18 cellular contexts compared by ENCODE assay signal in genomic region chr22:30646518-30647160, GRCh38. TPM values are rescaled to one million over a fixed set of nuclear protein-coding genes. Genes with fewer than 3 reads are reported as not detected.
A peak's percentile ranks its signal among the peaks of the same experiment; 100 is the strongest.
DNase-seq lines count a peak whose midpoint lies in the region; ATAC-seq and TF ChIP-seq lines count a peak whose summit lies in the region.
"Had no signal": no experiment of that assay in that cellular context is flagged by ENCODE, and none has a peak within 500 bp of the region (broad histone marks: within the 10 kb centered on the region; RNA-seq: fewer than 3 reads in every experiment).

No MANE protein-coding gene starts in this region.

- no peaks in the 10 kb centered on the region for H3K27me3 ChIP-seq in IMR-90 (ENCODE audit: control insufficient read depth, insufficient read depth, low read length)
- no peaks in the 10 kb centered on the region for H3K27me3 ChIP-seq in endodermal cell (ENCODE audit: control insufficient read depth, insufficient read depth, low read length, poor library complexity, severe bottlenecking)
- H3K27me3 ChIP-seq in neuronal stem cell (ENCODE audit: control insufficient read depth in 3 of 3, insufficient read depth in 3 of 3, low read depth in 1 of 3, low read length in 3 of 3): no peaks in the 10 kb centered on the region
- H3K27me3 ChIP-seq: BE2C had no signal

- CTCF ChIA-PET in IMR-90 (lab: Yijun Ruan, JAX): interaction anchor here (1.0 kb wide), 1 partner anchor 12 kb away, joined by 4 read pairs; no protein-coding TSS in a partner anchor

- no peaks in the 10 kb centered on the region for H3K9me3 ChIP-seq in IMR-90 (ENCODE audit: control insufficient read depth, insufficient read depth, low read length)
- no peaks in the 10 kb centered on the region for H3K9me3 ChIP-seq in endodermal cell (ENCODE audit: control insufficient read depth, low read length)
- no peaks in the 10 kb centered on the region for H3K9me3 ChIP-seq in neuronal stem cell (replicated peaks in 1 of 2; ENCODE audit: control insufficient read depth in 2 of 2, insufficient read depth in 1 of 2, low read depth in 1 of 2, low read length in 2 of 2)
- H3K9me3 ChIP-seq: A549, BE2C, HAP-1 had no signal

- ATAC-seq in IMR-90 (ENCODE audit: low read depth): no peak
- ATAC-seq: A549; CD8-positive, alpha-beta T cell; GM23338 had no signal

- H4K8ac ChIP-seq in IMR-90 (ENCODE audit: low read depth in 2 of 2, low read length in 2 of 2): no peak overlapping the region
- no peak overlapping the region for H4K8ac ChIP-seq in neuronal stem cell (ENCODE audit: low read depth, low read length)

- H3K27ac Mint-ChIP-seq in endodermal cell: no peak overlapping the region
- H3K27ac Mint-ChIP-seq: CD8-positive, alpha-beta T cell; GM23338; HFFc6; IgD-negative memory B cell had no signal

- H2AFZ ChIP-seq in IMR-90 (replicated peaks; ENCODE audit: low read length, poor library complexity) (no peak overlapping the region), neuronal stem cell (ENCODE audit: low read length) (no peak overlapping the region)
- H2AFZ ChIP-seq: GM23338 had no signal

- H4K91ac ChIP-seq in IMR-90 (ENCODE audit: insufficient read depth, low read depth, low read length) (no peak overlapping the region), neuronal stem cell (ENCODE audit: low read depth, low read length, poor library complexity) (no peak overlapping the region)

- H3K9ac ChIP-seq in IMR-90 (ENCODE audit: low read depth, low read length) (no peak overlapping the region), endodermal cell (ENCODE audit: extremely low read depth, low read length, poor library complexity, severe bottlenecking) (no peak overlapping the region), neuronal stem cell (ENCODE audit: low read depth, low read length, poor library complexity) (peak overlapping the region; percentile 72)

- intact Hi-C loops in IMR-90 (cut with micrococcal nuclease): no loop called here

- no peak overlapping the region for H2BK12ac ChIP-seq in neuronal stem cell (ENCODE audit: low read length)

- peaks cover 23% of the 10 kb centered on the region for H3K9me1 ChIP-seq in IMR-90 (ENCODE audit: insufficient read depth, low read length)

- H3K23ac ChIP-seq in IMR-90 (ENCODE audit: low read depth, low read length) (no peak overlapping the region), neuronal stem cell (ENCODE audit: low read depth, low read length, poor library complexity) (peak overlapping the region; percentile 67)

- peaks cover 14% of the 10 kb centered on the region for H3K4me1 ChIP-seq in IMR-90 (ENCODE audit: control insufficient read depth, insufficient read depth, low read length)
- peaks cover 5% of the 10 kb centered on the region for H3K4me1 ChIP-seq in endodermal cell (ENCODE audit: control insufficient read depth, insufficient read depth, low read length)
- no peaks in the 10 kb centered on the region for H3K4me1 ChIP-seq in neuronal stem cell (ENCODE audit: control insufficient read depth in 2 of 2, insufficient read depth in 1 of 2, low read depth in 1 of 2, low read length in 2 of 2)
- H3K4me1 ChIP-seq: A549, BE2C had no signal

- no peak for TF ChIP-seq RAD21 in IMR-90 (IDR thresholded peaks at IDR 0.05; ENCODE audit: low read length)

- H3K79me1 ChIP-seq in IMR-90 (ENCODE audit: low read depth in 1 of 2, low read length in 2 of 2): peaks cover 7 to 42% of the 10 kb centered on the region in 2 experiments; a peak in 3 of 4 replicates
- no peaks in the 10 kb centered on the region for H3K79me1 ChIP-seq in neuronal stem cell (ENCODE audit: low read depth, low read length)

- H3K36me3 ChIP-seq in IMR-90 (ENCODE audit: control insufficient read depth, insufficient read depth, low read length) (no peaks in the 10 kb centered on the region), endodermal cell (ENCODE audit: control insufficient read depth, insufficient read depth, low read length) (no peaks in the 10 kb centered on the region), neuronal stem cell (replicated peaks in 1 of 2; ENCODE audit: control insufficient read depth in 2 of 2, insufficient read depth in 2 of 2, low read length in 2 of 2) (no peaks in the 10 kb centered on the region)
- H3K36me3 ChIP-seq: BE2C, HAP-1 had no signal

- H3K4me2 ChIP-seq in IMR-90 (ENCODE audit: low read depth, low read length) (no peak overlapping the region), neuronal stem cell (ENCODE audit: insufficient read depth, low read length, poor library complexity, severe bottlenecking) (no peak overlapping the region)
- H3K4me2 ChIP-seq: A549, GM23338 had no signal

- no peaks in the 10 kb centered on the region for H3K36me3 Mint-ChIP-seq in endodermal cell (ENCODE audit: low read depth)
- H3K36me3 Mint-ChIP-seq: IgD-negative memory B cell had no signal

- H3K18ac ChIP-seq in IMR-90 (ENCODE audit: low read depth, low read length) (no peak overlapping the region), neuronal stem cell (ENCODE audit: low read length) (peak overlapping the region; percentile 87)

- H2AK9ac ChIP-seq in IMR-90 (replicated peaks; ENCODE audit: low read depth, low read length, poor library complexity): peak overlapping the region; percentile 78

- no TSS peak for BruUV-seq in IMR-90 (replicated peaks; lab: Mats Ljungman, UMichigan)

- WGBS in IMR-90 (ENCODE audit: extremely low coverage in 2 of 2, insufficient read length in 1 of 2), 2 experiments: 94% methylated on average over 12 of the region's 25 CpGs; no CpG with 5 or more reads in 1 of the 2 experiments
- 93 to 95% methylated on average over 15 to 25 of the region's 25 CpGs for WGBS in endodermal cell (ENCODE audit: insufficient coverage in 1 of 2, insufficient read length in 1 of 2), 2 experiments
- no CpG with 5 or more reads among the region's 25 CpGs for WGBS in neuronal stem cell (ENCODE audit: extremely low coverage in 2 of 2, insufficient read length in 2 of 2, insufficient replicate concordance in 1 of 2), 2 donors

- H2BK5ac ChIP-seq in IMR-90 (ENCODE audit: low read depth, low read length, poor library complexity, severe bottlenecking) (no peak overlapping the region), neuronal stem cell (ENCODE audit: low read length) (no peak overlapping the region)

- H3K56ac ChIP-seq in IMR-90 (ENCODE audit: extremely low read depth, insufficient read depth, low read length): no peak overlapping the region

- no peak overlapping the region for H3K4me3 Mint-ChIP-seq in endodermal cell
- H3K4me3 Mint-ChIP-seq: CD8-positive, alpha-beta T cell; GM23338; HFFc6; IgD-negative memory B cell had no signal

- POLR2A ChIA-PET in IMR-90 (lab: Charles Lee; ENCODE audit: unreplicated experiment): no interaction called here

- no peak overlapping the region for H4K5ac ChIP-seq in IMR-90 (ENCODE audit: low read depth, low read length)

- no peak overlapping the region for H2BK120ac ChIP-seq in IMR-90 (ENCODE audit: low read depth, low read length)
- no peak overlapping the region for H2BK120ac ChIP-seq in neuronal stem cell (ENCODE audit: low read depth, low read length)

- peaks cover 17% of the 10 kb centered on the region for H3K4me1 Mint-ChIP-seq in endodermal cell

- no peak for DNase-seq in IMR-90
- peak; percentile 31 for DNase-seq in endodermal cell
- DNase-seq in neuronal stem cell (ENCODE audit: low spot score): no peak
- DNase-seq in HPDE6-E6E7 (ENCODE audit: extremely low spot score): no peak
- DNase-seq in NOMO-1 (lab: John Stamatoyannopoulos, UW; ENCODE audit: unreplicated experiment in 2 of 2): no peak
- no peak for DNase-seq in activated CD4-positive, alpha-beta T cell treated with anti-CD3 and anti-CD28 coated beads for 4 hours
- DNase-seq: BE2C; CD8-positive, alpha-beta T cell; COR-L47; DMS153; DMS79 treated with DMSO at 0.1 percent for 48 hours; EL; HFFc6 had no signal

- no peak overlapping the region for H3K4ac ChIP-seq in IMR-90 (ENCODE audit: low read depth, low read length)
- no peak overlapping the region for H3K4ac ChIP-seq in neuronal stem cell (ENCODE audit: low read length)

- H4K20me1 ChIP-seq in IMR-90 (ENCODE audit: insufficient read depth, low read length): peaks cover 8% of the 10 kb centered on the region

- no peak overlapping the region for H2AK5ac ChIP-seq in IMR-90 (ENCODE audit: low read depth, low read length)
- no peak overlapping the region for H2AK5ac ChIP-seq in neuronal stem cell (ENCODE audit: low read depth, low read length)

- H3K27ac ChIP-seq in IMR-90 (ENCODE audit: insufficient read depth, low read length): no peak overlapping the region
- no peak overlapping the region for H3K27ac ChIP-seq in endodermal cell (ENCODE audit: low read depth, low read length)
- H3K27ac ChIP-seq in neuronal stem cell (replicated peaks; ENCODE audit: low read length): no peak overlapping the region
- H3K27ac ChIP-seq: A549, C4-2B had no signal

- H3K14ac ChIP-seq in IMR-90 (replicated peaks; ENCODE audit: low read depth, low read length) (no peak overlapping the region), neuronal stem cell (ENCODE audit: low read length) (no peak overlapping the region)

- in situ Hi-C loops in IMR-90 (cut with MboI; ENCODE audit: low sequenced_read_pairs): no loop called here

- no peak for TF ChIP-seq POLR2A in IMR-90 (IDR thresholded peaks at IDR 0.05; ENCODE audit: low read depth, low read length)

- no peak overlapping the region for H2BK15ac ChIP-seq in IMR-90 (ENCODE audit: low read depth, low read length)
- no peak overlapping the region for H2BK15ac ChIP-seq in neuronal stem cell (ENCODE audit: low read length)

- no peaks in the 10 kb centered on the region for H3K27me3 Mint-ChIP-seq in endodermal cell (ENCODE audit: insufficient read depth)
- H3K27me3 Mint-ChIP-seq: IgD-negative memory B cell had no signal

- no peak overlapping the region for H2BK20ac ChIP-seq in IMR-90 (ENCODE audit: low read depth, low read length)

- TF ChIP-seq CTCF in IMR-90 (conservative IDR thresholded peaks at IDR 0.05; ENCODE audit: low read depth, low read length) (no peak), endodermal cell (conservative IDR thresholded peaks at IDR 0.05) (no peak)

- no peaks in the 10 kb centered on the region for H3K9me3 Mint-ChIP-seq in endodermal cell
- H3K9me3 Mint-ChIP-seq: CD8-positive, alpha-beta T cell; GM23338; HFFc6 had no signal

- dilution Hi-C loops in IMR-90 (cut with HindIII; ENCODE audit: low sequenced_read_pairs, unreplicated experiment): no loop called here

- H3K4me3 ChIP-seq in IMR-90 (ENCODE audit: insufficient read depth, low read depth, low read length): no peak overlapping the region
- H3K4me3 ChIP-seq in endodermal cell (ENCODE audit: low read length): no peak overlapping the region
- peak overlapping the region in 1 of 2 donors; percentile 33 for H3K4me3 ChIP-seq in neuronal stem cell (ENCODE audit: low read length in 2 of 2)
- H3K4me3 ChIP-seq: A549, GM23338, HAP-1 had no signal

RNA-seq across cellular contexts. Expression of gene SLC35E4, which starts 11.1 kb away (rescaled TPM):
- total RNA-seq in IMR-90 (2012; rRNA removed) (6.8 and 6.9 TPM in 2 replicates), endodermal cell (1 to 10 TPM; 2.3 to 3.9 TPM)
- 5.7 and 7.8 TPM in 2 replicates for polyA plus RNA-seq in IMR-90 (2012; rRNA removed)
- polyA plus RNA-seq in IMR-90 (2012; cell fraction: cytosol; rRNA removed): 4.7 and 9.9 TPM in 2 replicates
- 2.5 and 5.2 TPM in 2 replicates for polyA plus RNA-seq in IMR-90 (2012; cell fraction: nucleus; rRNA removed; ENCODE audit: low replicate concordance)
- 2.4 TPM for polyA plus RNA-seq in endodermal cell (2013, experiment 1 of 2)
- 2.1 TPM for polyA plus RNA-seq in endodermal cell (2013, experiment 2 of 2)
- 4.1 TPM for polyA plus RNA-seq in neuronal stem cell (2013, experiment 1 of 2)
- polyA plus RNA-seq in neuronal stem cell (2013, experiment 2 of 2): 4.0 TPM

RNA-seq across cellular contexts. Expression of gene DUSP18, which starts 21.0 kb away (rescaled TPM):
- 12.2 and 14.9 TPM in 2 replicates for total RNA-seq in IMR-90 (2012; rRNA removed)
- polyA plus RNA-seq in IMR-90 (2012; rRNA removed): 14.3 and 14.9 TPM in 2 replicates
- polyA plus RNA-seq in IMR-90 (2012; cell fraction: cytosol; rRNA removed): 8.3 and 15.5 TPM in 2 replicates
- polyA plus RNA-seq in IMR-90 (2012; cell fraction: nucleus; rRNA removed; ENCODE audit: low replicate concordance): 12.1 and 17.7 TPM in 2 replicates
- 1 to 10 TPM; 7.3 to 7.6 TPM for total RNA-seq in endodermal cell
- 7.5 TPM for polyA plus RNA-seq in endodermal cell (2013, experiment 1 of 2)
- polyA plus RNA-seq in endodermal cell (2013, experiment 2 of 2): 7.4 TPM
- 4.9 TPM for polyA plus RNA-seq in neuronal stem cell (2013, experiment 1 of 2)
- 4.9 TPM for polyA plus RNA-seq in neuronal stem cell (2013, experiment 2 of 2)

RNA-seq across cellular contexts. Expression of gene TCN2, which starts 39.7 kb away (rescaled TPM):
- total RNA-seq in IMR-90 (2012; rRNA removed): 0.56 and 1.3 TPM in 2 replicates
- 3.6 and 4.0 TPM in 2 replicates for polyA plus RNA-seq in IMR-90 (2012; rRNA removed)
- 4.2 and 4.4 TPM in 2 replicates for polyA plus RNA-seq in IMR-90 (2012; cell fraction: cytosol; rRNA removed)
- 1.8 and 2.1 TPM in 2 replicates for polyA plus RNA-seq in IMR-90 (2012; cell fraction: nucleus; rRNA removed; ENCODE audit: low replicate concordance)
- total RNA-seq in endodermal cell: 10 to 100 TPM; 71.8 to 73.6 TPM
- 42.4 TPM for polyA plus RNA-seq in endodermal cell (2013, experiment 1 of 2)
- 38.7 TPM for polyA plus RNA-seq in endodermal cell (2013, experiment 2 of 2)
- polyA plus RNA-seq in neuronal stem cell (2013, experiment 1 of 2): 22.2 TPM
- 21.8 TPM for polyA plus RNA-seq in neuronal stem cell (2013, experiment 2 of 2)

RNA-seq across cellular contexts. Expression of gene OSBP2, which starts 48.0 kb away (rescaled TPM):
- total RNA-seq in IMR-90 (2012; rRNA removed) (1.7 and 2.2 TPM in 2 replicates), endodermal cell (10 to 100 TPM in 1 of 2 donors, 1 to 10 TPM in 1; 6.8 to 11.1 TPM)
- 1.8 and 2.2 TPM in 2 replicates for polyA plus RNA-seq in IMR-90 (2012; rRNA removed)
- polyA plus RNA-seq in IMR-90 (2012; cell fraction: cytosol; rRNA removed): 1.5 and 2.2 TPM in 2 replicates
- 3.1 and 3.8 TPM in 2 replicates for polyA plus RNA-seq in IMR-90 (2012; cell fraction: nucleus; rRNA removed; ENCODE audit: low replicate concordance)
- 4.7 TPM for polyA plus RNA-seq in endodermal cell (2013, experiment 1 of 2)
- 4.3 TPM for polyA plus RNA-seq in endodermal cell (2013, experiment 2 of 2)
- polyA plus RNA-seq in neuronal stem cell (2013, experiment 1 of 2): 2.3 TPM
- 2.1 TPM for polyA plus RNA-seq in neuronal stem cell (2013, experiment 2 of 2)

RNA-seq across cellular contexts. Expression of gene PES1, which starts 54.9 kb away (rescaled TPM):
- 118 and 142 TPM in 2 replicates for total RNA-seq in IMR-90 (2012; rRNA removed)
- 113 and 120 TPM in 2 replicates for polyA plus RNA-seq in IMR-90 (2012; rRNA removed)
- polyA plus RNA-seq in IMR-90 (2012; cell fraction: cytosol; rRNA removed): 91.4 and 114 TPM in 2 replicates
- 98.2 and 133 TPM in 2 replicates for polyA plus RNA-seq in IMR-90 (2012; cell fraction: nucleus; rRNA removed; ENCODE audit: low replicate concordance)
- total RNA-seq in endodermal cell: 10 to 100 TPM; 78.7 to 90.2 TPM
- 55.6 TPM for polyA plus RNA-seq in endodermal cell (2013, experiment 1 of 2)
- polyA plus RNA-seq in endodermal cell (2013, experiment 2 of 2): 52.0 TPM
- polyA plus RNA-seq in neuronal stem cell (2013, experiment 1 of 2): 42.0 TPM
- polyA plus RNA-seq in neuronal stem cell (2013, experiment 2 of 2): 42.4 TPM

Comparison
In these comparisons a context has a peak if more than half of its experiments do, and no peak if none do; other contexts are left out.
1. RNA of gene TCN2, which starts 39.7 kb away (total RNA-seq): 71.8 to 73.6 TPM in endodermal cell; 0.56 to 1.3 TPM in IMR-90; every median in the first group is over 10 times any median in the second.